In the genomic region with DNA sequence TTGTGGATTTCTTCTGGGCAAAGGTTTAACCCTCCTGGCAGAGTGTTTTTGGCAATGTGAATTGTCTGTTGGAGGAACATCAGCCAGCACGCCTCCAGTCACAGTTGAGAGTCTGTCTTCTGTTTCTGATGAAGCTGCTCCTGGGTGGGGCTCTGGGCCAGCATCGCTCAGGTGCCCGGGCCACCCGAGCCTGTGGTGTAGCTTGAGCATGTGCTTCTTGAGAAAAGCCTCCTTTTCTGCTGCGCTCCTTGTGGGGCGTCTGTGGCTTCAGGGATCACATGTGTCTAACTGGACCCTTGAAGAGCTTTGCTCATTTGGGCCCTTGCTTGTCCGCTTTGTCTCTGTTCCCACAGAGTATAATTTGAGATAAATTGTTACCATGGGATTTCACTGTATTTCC, we compare ENCODE assay signal across 18 cellular contexts.
"Had no signal": no experiment of that assay in that cellular context is flagged by ENCODE, and none has a peak within 500 bp of the region (broad histone marks: within the 10 kb centered on the region; RNA-seq: fewer than 3 reads in every experiment).

No MANE protein-coding gene starts in this region.

- H3K27ac ChIP-seq: brain microvascular endothelial cell, tibial artery, uterus had no signal

- H3K9me3 ChIP-seq: SK-N-SH, tibial artery, uterus had no signal

- H3K4me2 ChIP-seq: SK-N-SH had no signal

- ATAC-seq: T-cell had no signal

- H3K4me1 ChIP-seq: uterus had no signal

- H3K9me3 Mint-ChIP-seq: activated T-helper 2 cell treated with anti-CD3 and anti-CD28 coated beads, Interferon-gamma antibody, Interleukin-2, Interleukin-4, amounts not matched to agents 10 μg/mL and 5 μg/mL and 100 μg/mL, durations not matched to agents 14 hours and 24 hours and 36 hours; central memory CD8-positive, alpha-beta T cell; T-cell had no signal

- DNase-seq: activated CD4-positive, alpha-beta T cell treated with anti-CD3 and anti-CD28 coated beads for 1 hour; activated CD8-positive, alpha-beta memory T cell treated with anti-CD3 and anti-CD28 coated beads, Interleukin-2, amount 50 U/mL, for 48 hours; activated naive CD4-positive, alpha-beta T cell treated with anti-CD3 and anti-CD28 coated beads, Interleukin-2, amount 10 ng/mL, durations not matched to agents 7 days and 5 days; brain microvascular endothelial cell; cortex of kidney; effector CD4-positive, alpha-beta T cell; foreskin fibroblast; hippocampal formation; kidney glomerular epithelial cell; mesenchymal stem cell; SK-N-SH; stimulated activated CD4-positive, alpha-beta T cell treated with anti-CD3 and anti-CD28 coated beads, Interleukin-1b, Interleukin-23, amount 100 ng/mL, for 48 hours; T-cell; T-helper 9 cell; tibial artery; uterus had no signal

- H3K27me3 ChIP-seq: brain microvascular endothelial cell, tibial artery, uterus had no signal

- H3K27ac Mint-ChIP-seq: activated naive CD4-positive, alpha-beta T cell treated with anti-CD3 and anti-CD28 coated beads, Interleukin-2, amount 10 ng/mL, durations not matched to agents 7 days and 5 days; activated T-helper 2 cell treated with anti-CD3 and anti-CD28 coated beads, Interferon-gamma antibody, Interleukin-2, Interleukin-4, amounts not matched to agents 10 μg/mL and 5 μg/mL and 100 μg/mL, durations not matched to agents 14 hours and 24 hours and 36 hours had no signal

- H3K4me3 ChIP-seq: tibial artery, uterus had no signal

- H3K36me3 ChIP-seq: uterus had no signal

- H3K4me3 Mint-ChIP-seq: activated naive CD4-positive, alpha-beta T cell treated with anti-CD3 and anti-CD28 coated beads, Interleukin-2, amount 10 ng/mL, durations not matched to agents 7 days and 5 days; central memory CD8-positive, alpha-beta T cell; T-cell had no signal

- H3K27me3 Mint-ChIP-seq: activated naive CD4-positive, alpha-beta T cell treated with anti-CD3 and anti-CD28 coated beads, Interleukin-2, amount 10 ng/mL, durations not matched to agents 7 days and 5 days; central memory CD8-positive, alpha-beta T cell; T-cell had no signal

- H3K9ac ChIP-seq: SK-N-SH had no signal
